In the genomic region with DNA sequence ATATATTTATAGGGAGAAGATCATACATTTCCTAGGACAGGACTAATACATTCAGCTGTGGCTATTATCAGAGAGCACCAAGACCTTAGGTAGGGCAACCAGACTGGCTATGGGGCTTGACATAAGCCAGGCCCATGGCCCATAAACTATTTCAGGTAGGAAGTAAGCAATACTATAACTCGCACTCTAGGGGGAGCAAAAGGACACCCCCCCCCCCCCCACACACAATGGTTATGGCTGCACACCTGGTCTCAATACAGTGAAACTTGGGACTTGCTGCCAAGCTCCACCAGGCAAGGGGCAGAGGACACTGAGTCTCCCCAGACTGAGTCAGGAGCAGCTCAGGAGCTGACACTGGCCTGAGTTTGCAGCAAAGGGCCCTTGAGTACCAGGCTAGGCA, we compare ENCODE assay signal across 3 cellular contexts.
TF ChIP-seq lines count a peak whose summit lies in the region.

No MANE protein-coding gene starts in this region.

TF ChIP-seq in SK-N-SH, 30 proteins besides CTCF, POLR2A, EP300 and RAD21:
- TF ChIP-seq ELF1 (IDR thresholded peaks at IDR 0.05) (no peak), JUND (IDR thresholded peaks at IDR 0.05) (no peak), RFX5 (IDR thresholded peaks at IDR 0.05; ENCODE audit: low read length) (no peak), SIN3A (IDR thresholded peaks at IDR 0.05; ENCODE audit: borderline replicate concordance, low read depth, low read length) (no peak), FOXJ3 (CRISPR knock-in tag; IDR thresholded peaks at IDR 0.05) (no peak), YY1 (IDR thresholded peaks at IDR 0.05; ENCODE audit: low read depth) (no peak), MXI1 (IDR thresholded peaks at IDR 0.05; ENCODE audit: low read depth, low read length) (no peak)
- TF ChIP-seq, protein P1, sequence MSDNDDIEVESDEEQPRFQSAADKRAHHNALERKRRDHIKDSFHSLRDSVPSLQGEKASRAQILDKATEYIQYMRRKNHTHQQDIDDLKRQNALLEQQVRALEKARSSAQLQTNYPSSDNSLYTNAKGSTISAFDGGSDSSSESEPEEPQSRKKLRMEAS (IDR thresholded peaks at IDR 0.05; ENCODE audit: low read depth) = no peak
- TF ChIP-seq, protein P2, sequence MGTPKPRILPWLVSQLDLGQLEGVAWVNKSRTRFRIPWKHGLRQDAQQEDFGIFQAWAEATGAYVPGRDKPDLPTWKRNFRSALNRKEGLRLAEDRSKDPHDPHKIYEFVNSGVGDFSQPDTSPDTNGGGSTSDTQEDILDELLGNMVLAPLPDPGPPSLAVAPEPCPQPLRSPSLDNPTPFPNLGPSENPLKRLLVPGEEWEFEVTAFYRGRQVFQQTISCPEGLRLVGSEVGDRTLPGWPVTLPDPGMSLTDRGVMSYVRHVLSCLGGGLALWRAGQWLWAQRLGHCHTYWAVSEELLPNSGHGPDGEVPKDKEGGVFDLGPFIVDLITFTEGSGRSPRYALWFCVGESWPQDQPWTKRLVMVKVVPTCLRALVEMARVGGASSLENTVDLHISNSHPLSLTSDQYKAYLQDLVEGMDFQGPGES (IDR thresholded peaks at IDR 0.05; ENCODE audit: low read depth, low read length) = no peak

TF ChIP-seq in SK-N-SH treated with all-trans-retinoic acid at 6 μM for 48 hours, 23 proteins besides CTCF, POLR2A, EP300 and RAD21:
- TF ChIP-seq, protein P3, sequence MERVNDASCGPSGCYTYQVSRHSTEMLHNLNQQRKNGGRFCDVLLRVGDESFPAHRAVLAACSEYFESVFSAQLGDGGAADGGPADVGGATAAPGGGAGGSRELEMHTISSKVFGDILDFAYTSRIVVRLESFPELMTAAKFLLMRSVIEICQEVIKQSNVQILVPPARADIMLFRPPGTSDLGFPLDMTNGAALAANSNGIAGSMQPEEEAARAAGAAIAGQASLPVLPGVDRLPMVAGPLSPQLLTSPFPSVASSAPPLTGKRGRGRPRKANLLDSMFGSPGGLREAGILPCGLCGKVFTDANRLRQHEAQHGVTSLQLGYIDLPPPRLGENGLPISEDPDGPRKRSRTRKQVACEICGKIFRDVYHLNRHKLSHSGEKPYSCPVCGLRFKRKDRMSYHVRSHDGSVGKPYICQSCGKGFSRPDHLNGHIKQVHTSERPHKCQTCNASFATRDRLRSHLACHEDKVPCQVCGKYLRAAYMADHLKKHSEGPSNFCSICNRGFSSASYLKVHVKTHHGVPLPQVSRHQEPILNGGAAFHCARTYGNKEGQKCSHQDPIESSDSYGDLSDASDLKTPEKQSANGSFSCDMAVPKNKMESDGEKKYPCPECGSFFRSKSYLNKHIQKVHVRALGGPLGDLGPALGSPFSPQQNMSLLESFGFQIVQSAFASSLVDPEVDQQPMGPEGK (CRISPR knock-in tag; IDR thresholded peaks at IDR 0.05; ENCODE audit: borderline replicate concordance) = no peak
- TF ChIP-seq ESRRG (CRISPR knock-in tag; IDR thresholded peaks at IDR 0.05) = no peak

TF ChIP-seq in H1, 55 proteins besides CTCF, POLR2A, EP300 and RAD21:
- TF ChIP-seq, protein P4, sequence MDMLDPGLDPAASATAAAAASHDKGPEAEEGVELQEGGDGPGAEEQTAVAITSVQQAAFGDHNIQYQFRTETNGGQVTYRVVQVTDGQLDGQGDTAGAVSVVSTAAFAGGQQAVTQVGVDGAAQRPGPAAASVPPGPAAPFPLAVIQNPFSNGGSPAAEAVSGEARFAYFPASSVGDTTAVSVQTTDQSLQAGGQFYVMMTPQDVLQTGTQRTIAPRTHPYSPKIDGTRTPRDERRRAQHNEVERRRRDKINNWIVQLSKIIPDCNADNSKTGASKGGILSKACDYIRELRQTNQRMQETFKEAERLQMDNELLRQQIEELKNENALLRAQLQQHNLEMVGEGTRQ (IDR thresholded peaks at IDR 0.05; ENCODE audit: low read length) = no peak
- TF ChIP-seq TCF12 (IDR thresholded peaks at IDR 0.05; ENCODE audit: low read depth, low read length) = 0 out of 2 replicates have a peak, but pooled peaks have one; percentile 38
